Comparison of ENCODE assay signal across 23 cellular contexts in genomic region chr20:11935212-11935611, GRCh38.
"Had no signal": no experiment of that assay in that cellular context is flagged by ENCODE, and none has a peak within 500 bp of the region (broad histone marks: within the 10 kb centered on the region; RNA-seq: fewer than 3 reads in every experiment).

No MANE protein-coding gene starts in this region.

- ATAC-seq: activated CD4-positive, CD25-positive, alpha-beta regulatory T cell treated with anti-CD3 and anti-CD28 coated beads, Interleukin-2, amount 50 U/mL, for 24 hours; body of pancreas; foreskin keratinocyte; naive thymus-derived CD4-positive, alpha-beta T cell; stimulated activated naive CD8-positive, alpha-beta T cell treated with anti-CD3 and anti-CD28 coated beads, Interleukin-15, Interleukin-2, amounts not matched to agents 100 U/mL and 50 U/mL, for 24 hours; T-helper 17 cell had no signal

- H3K9me3 ChIP-seq: body of pancreas, esophagus muscularis mucosa, testis, transverse colon had no signal

- H3K4me3 ChIP-seq: body of pancreas, esophagus muscularis mucosa, testis, transverse colon had no signal

- H3K36me3 ChIP-seq: esophagus muscularis mucosa, transverse colon, WERI-Rb-1 had no signal

- H3K27me3 ChIP-seq: body of pancreas, esophagus muscularis mucosa, foreskin keratinocyte, testis, transverse colon had no signal

- DNase-seq: activated CD4-positive, alpha-beta T cell treated with anti-CD3 and anti-CD28 coated beads for 48 hours; activated CD4-positive, alpha-beta T cell treated with anti-CD3 and anti-CD28 coated beads, Interleukin-2, amount 50 U/mL, for 48 hours; activated CD8-positive, alpha-beta memory T cell treated with anti-CD3 and anti-CD28 coated beads for 24 hours; activated effector memory CD4-positive, alpha-beta T cell treated with Interleukin-2 at 50 U/mL for 16 hours; activated naive CD4-positive, alpha-beta T cell treated with Interleukin-2 at 50 U/mL for 16 hours; body of pancreas; dermis blood vessel endothelial cell; effector CD4-positive, alpha-beta T cell; foreskin keratinocyte; islet precursor cell; midbrain; naive thymus-derived CD4-positive, alpha-beta T cell; occipital lobe; stimulated activated CD4-positive, alpha-beta T cell treated with anti-CD3 and anti-CD28 coated beads, Interleukin-2, amount 100 ng/mL, for 48 hours; stimulated activated naive CD8-positive, alpha-beta T cell treated with anti-CD3 and anti-CD28 coated beads, Interleukin-15, Interleukin-2, amounts not matched to agents 100 U/mL and 50 U/mL, for 24 hours; T-helper 17 cell; T1000; testis; transverse colon; WERI-Rb-1 had no signal

- H3K27ac ChIP-seq: body of pancreas, esophagus muscularis mucosa, foreskin keratinocyte, parathyroid adenoma, testis, transverse colon, WERI-Rb-1 had no signal

- H3K4me1 ChIP-seq: body of pancreas, foreskin keratinocyte, parathyroid adenoma, testis, transverse colon had no signal
